In the genomic region with DNA sequence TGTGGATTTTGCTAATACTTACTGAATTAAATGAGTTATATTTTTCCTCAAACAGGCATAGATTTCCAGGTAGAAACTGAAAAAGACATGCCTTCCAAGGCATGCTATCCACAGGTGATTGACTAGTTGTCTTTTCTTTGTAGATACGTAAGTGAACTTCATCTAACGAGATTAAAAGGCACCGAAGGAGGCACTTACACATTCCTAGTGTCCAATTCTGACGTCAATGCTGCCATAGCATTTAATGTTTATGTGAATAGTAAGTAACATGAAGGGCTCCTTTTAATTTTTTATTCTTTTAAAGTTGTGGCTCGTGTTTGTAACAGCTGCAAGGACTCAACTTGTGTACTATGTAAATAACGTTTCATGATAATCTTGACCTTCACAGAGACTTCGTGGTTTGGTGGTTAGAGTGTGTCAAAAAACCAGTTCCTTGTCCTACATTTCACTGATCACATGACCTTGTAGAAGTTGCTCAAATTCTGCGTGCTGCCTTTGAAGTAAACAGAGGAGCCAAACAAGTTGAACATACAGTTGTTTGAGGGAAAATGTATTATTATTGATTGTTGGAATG, we compare ENCODE assay signal across 18 cellular contexts. TPM values are rescaled to one million over a fixed set of nuclear protein-coding genes. Genes with fewer than 3 reads are reported as not detected.
DNase-seq lines count a peak whose midpoint lies in the region; ATAC-seq lines count a peak whose summit lies in the region.
"Had no signal": no experiment of that assay in that cellular context is flagged by ENCODE, and none has a peak within 500 bp of the region (broad histone marks: within the 10 kb centered on the region; RNA-seq: fewer than 3 reads in every experiment).

No MANE protein-coding gene starts in this region.

- H3K36me3 ChIP-seq in adipocyte (ENCODE audit: control insufficient read depth, insufficient read depth, low read length, severe bottlenecking) (no peaks in the 10 kb centered on the region), aorta (ENCODE audit: control insufficient read depth in 1 of 2, insufficient read depth in 2 of 2, low read length in 1 of 2) (no peaks in the 10 kb centered on the region)
- no peaks in the 10 kb centered on the region for H3K36me3 ChIP-seq in naive thymus-derived CD4-positive, alpha-beta T cell (ENCODE audit: control insufficient read depth in 2 of 3, insufficient read depth in 3 of 3, low read length in 3 of 3)

- no peak overlapping the region for H3K4me3 ChIP-seq in Jurkat, Clone E6-1 (ENCODE audit: low read length)
- no peak overlapping the region for H3K4me3 ChIP-seq in adipocyte (ENCODE audit: low read length)
- no peak overlapping the region for H3K4me3 ChIP-seq in naive thymus-derived CD4-positive, alpha-beta T cell (ENCODE audit: low read length)
- H3K4me3 ChIP-seq in aorta (ENCODE audit: low read length in 2 of 2), result no peak overlapping the region

- H3K27me3 Mint-ChIP-seq in naive thymus-derived CD4-positive, alpha-beta T cell, result peaks cover 5 to 26% (median 12%) of the 10 kb centered on the region in 5 donors
- H3K27me3 Mint-ChIP-seq: type B pancreatic cell had no signal

- peaks cover 0 to 26% (median 18%) of the 10 kb centered on the region in 7 donors for H3K4me1 Mint-ChIP-seq in naive thymus-derived CD4-positive, alpha-beta T cell

- H3K9me3 ChIP-seq in adipocyte (ENCODE audit: control insufficient read depth, low read length), result no peaks in the 10 kb centered on the region
- no peaks in the 10 kb centered on the region for H3K9me3 ChIP-seq in naive thymus-derived CD4-positive, alpha-beta T cell (ENCODE audit: control insufficient read depth in 2 of 3, low read length in 3 of 3)
- H3K9me3 ChIP-seq in aorta (ENCODE audit: control insufficient read depth, low read length), result no peaks in the 10 kb centered on the region

- ATAC-seq in GM18520 (IDR thresholded peaks at IDR 0.05; ENCODE audit: unreplicated experiment), result peak; percentile 70
- ATAC-seq in naive thymus-derived CD4-positive, alpha-beta T cell, result peak; percentile 67
- no peak for ATAC-seq in aorta (ENCODE audit: low FRiP score)
- no peak for ATAC-seq in GM21367 (IDR thresholded peaks at IDR 0.05; ENCODE audit: unreplicated experiment)
- no peak for ATAC-seq in HG03045 (IDR thresholded peaks at IDR 0.05; ENCODE audit: unreplicated experiment)
- ATAC-seq: esophagus mucosa had no signal

- no peak overlapping the region for H3K27ac ChIP-seq in naive thymus-derived CD4-positive, alpha-beta T cell (ENCODE audit: low read depth, low read length)
- H3K27ac ChIP-seq in aorta (ENCODE audit: low read depth in 1 of 2, low read length in 2 of 2), result no peak overlapping the region

- CTCF ChIA-PET in naive thymus-derived CD4-positive, alpha-beta T cell (lab: Charles Lee), result no interaction called here

- WGBS in aorta, 2 donors, result 85 to 87% methylated on average over 8 of the region's 8 CpGs

- H3K4me3 Mint-ChIP-seq in naive thymus-derived CD4-positive, alpha-beta T cell, result peak overlapping the region in 1 of 10 donors; percentile 33
- H3K4me3 Mint-ChIP-seq: activated T-helper 1 cell treated with anti-CD3 and anti-CD28 coated beads, Interleukin-12 subunit alpha, Interleukin-12 subunit beta, Interleukin-2, Interleukin-4 antibody, amounts not matched to agents 30 ng/mL and 10 ng/mL and 1 ng/mL, durations not matched to agents 14 hours and 24 hours and 36 hours; type B pancreatic cell had no signal

- H3K9me3 Mint-ChIP-seq in naive thymus-derived CD4-positive, alpha-beta T cell, result peaks cover 0 to 4% (median 0%) of the 10 kb centered on the region in 11 donors
- H3K9me3 Mint-ChIP-seq: activated T-helper 1 cell treated with anti-CD3 and anti-CD28 coated beads, Interleukin-12 subunit alpha, Interleukin-12 subunit beta, Interleukin-2, Interleukin-4 antibody, amounts not matched to agents 30 ng/mL and 10 ng/mL and 1 ng/mL, durations not matched to agents 14 hours and 24 hours and 36 hours; type B pancreatic cell had no signal

- POLR2A ChIA-PET in naive thymus-derived CD4-positive, alpha-beta T cell (lab: Charles Lee), result interaction anchor here (0.7 kb wide), 1 partner anchor 10 kb away, joined by 3 read pairs; no protein-coding TSS in a partner anchor

- intact Hi-C loops in naive thymus-derived CD4-positive, alpha-beta T cell (cut with micrococcal nuclease), result no loop called here
- intact Hi-C loops in aorta (cut with DNase I), result no loop called here

- no peak overlapping the region for H3K9ac ChIP-seq in adipocyte (ENCODE audit: low read length)

- H3K4me1 ChIP-seq in adipocyte (ENCODE audit: control insufficient read depth, insufficient read depth, low read length), result no peaks in the 10 kb centered on the region
- H3K4me1 ChIP-seq in naive thymus-derived CD4-positive, alpha-beta T cell (ENCODE audit: control insufficient read depth in 2 of 2, insufficient read depth in 2 of 2, low read length in 2 of 2), result no peaks in the 10 kb centered on the region
- H3K4me1 ChIP-seq in aorta (ENCODE audit: control insufficient read depth in 1 of 2, insufficient read depth in 2 of 2, low read length in 2 of 2), result no peaks in the 10 kb centered on the region

- H3K36me3 Mint-ChIP-seq in naive thymus-derived CD4-positive, alpha-beta T cell, result no peaks in the 10 kb centered on the region
- H3K36me3 Mint-ChIP-seq: type B pancreatic cell had no signal

- no peak overlapping the region for H3K27ac Mint-ChIP-seq in naive thymus-derived CD4-positive, alpha-beta T cell
- H3K27ac Mint-ChIP-seq: activated T-helper 1 cell treated with anti-CD3 and anti-CD28 coated beads, Interleukin-12 subunit alpha, Interleukin-12 subunit beta, Interleukin-2, Interleukin-4 antibody, amounts not matched to agents 30 ng/mL and 10 ng/mL and 1 ng/mL, durations not matched to agents 14 hours and 24 hours and 36 hours; type B pancreatic cell had no signal

- H3K27me3 ChIP-seq in adipocyte (replicated peaks; ENCODE audit: control insufficient read depth, insufficient read depth, low read length) (no peaks in the 10 kb centered on the region), aorta (ENCODE audit: control insufficient read depth in 1 of 2, insufficient read depth in 2 of 2, low read length in 1 of 2) (no peaks in the 10 kb centered on the region)
- H3K27me3 ChIP-seq in naive thymus-derived CD4-positive, alpha-beta T cell (ENCODE audit: control insufficient read depth in 2 of 2, insufficient read depth in 2 of 2, low read length in 2 of 2), result no peaks in the 10 kb centered on the region

- peak; percentile 20 for DNase-seq in Jurkat, Clone E6-1 (ENCODE audit: low read depth, low spot score)
- peak; percentile 8 for DNase-seq in adipocyte (ENCODE audit: low read depth)
- no peak for DNase-seq in naive thymus-derived CD4-positive, alpha-beta T cell
- DNase-seq in aorta, result no peak
- DNase-seq in dedifferentiated amniotic fluid mesenchymal stem cell (ENCODE audit: extremely low spot score), result no peak
- DNase-seq: activated CD4-positive, alpha-beta T cell treated with anti-CD3 and anti-CD28 coated beads, Interleukin-2, amount 50 U/mL, for 1 hour; cortex of kidney; GF-D8; GOT3; left cardiac atrium; NCI-H1930; NCI-H774 had no signal

RNA-seq across cellular contexts. Expression of gene KIT, which starts 51.6 kb away (rescaled TPM):
- polyA plus RNA-seq in Jurkat, Clone E6-1 (2012; ENCODE audit: insufficient read depth, insufficient read length), result 7.7 TPM
- total RNA-seq in naive thymus-derived CD4-positive, alpha-beta T cell, result 1 to 10 TPM in 1 of 5 experiments, under 1 TPM in 4; 0.08 to 1.2 (median 0.22) TPM
- polyA plus RNA-seq in naive thymus-derived CD4-positive, alpha-beta T cell, result under 1 TPM in 1 of 2 donors, not detected in 1; 0.11 TPM
- total RNA-seq in aorta, result 10 to 100 TPM in 1 of 2 donors, 1 to 10 TPM in 1; 9.6 to 18.7 TPM
- 1 to 10 TPM in 1 of 2 donors, under 1 TPM in 1; 0.56 to 1.0 TPM for polyA plus RNA-seq in aorta

Comparison
In these comparisons a context has a peak if more than half of its experiments do, and no peak if none do; other contexts are left out.
1. ATAC-seq: peak in GM18520 (single experiment) and naive thymus-derived CD4-positive, alpha-beta T cell (single experiment); none in aorta (single experiment), GM21367 (single experiment) and HG03045 (single experiment).
2. DNase-seq: peak in Jurkat, Clone E6-1 (single experiment) and adipocyte (single experiment); none in naive thymus-derived CD4-positive, alpha-beta T cell (0 of 9), aorta (0 of 2) and dedifferentiated amniotic fluid mesenchymal stem cell (single experiment).
3. RNA of gene KIT, which starts 51.6 kb away (total RNA-seq): 9.6 to 18.7 TPM in aorta; 0.08 to 1.2 TPM in naive thymus-derived CD4-positive, alpha-beta T cell; every median in the first group is over 4 times any median in the second.